Comparison of ENCODE assay signal across 1 cellular context in the genomic region with DNA sequence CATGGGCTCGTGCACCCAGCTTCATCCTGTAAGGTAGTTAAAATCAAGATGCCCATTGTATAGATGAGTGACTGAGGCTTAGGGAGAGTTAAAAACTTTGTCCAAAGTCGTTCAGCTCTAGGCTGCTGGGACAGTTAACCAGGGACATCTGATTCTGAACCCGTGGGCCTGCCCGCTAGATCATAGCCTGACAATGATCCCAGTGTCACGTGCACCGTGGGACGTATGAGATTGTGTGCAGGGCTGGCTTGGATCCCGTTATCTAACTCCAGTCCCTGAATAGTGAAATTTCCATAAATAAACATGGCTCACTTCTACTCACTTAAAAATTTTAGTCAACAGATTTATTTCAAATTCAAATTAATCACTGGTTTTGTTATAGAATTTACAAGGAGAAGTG.
TF ChIP-seq lines count a peak whose summit lies in the region.

No MANE protein-coding gene starts in this region.

TF ChIP-seq in WTC11, 78 proteins besides CTCF, POLR2A, EP300 and RAD21 (continued from another document):
- TF ChIP-seq, protein P1, sequence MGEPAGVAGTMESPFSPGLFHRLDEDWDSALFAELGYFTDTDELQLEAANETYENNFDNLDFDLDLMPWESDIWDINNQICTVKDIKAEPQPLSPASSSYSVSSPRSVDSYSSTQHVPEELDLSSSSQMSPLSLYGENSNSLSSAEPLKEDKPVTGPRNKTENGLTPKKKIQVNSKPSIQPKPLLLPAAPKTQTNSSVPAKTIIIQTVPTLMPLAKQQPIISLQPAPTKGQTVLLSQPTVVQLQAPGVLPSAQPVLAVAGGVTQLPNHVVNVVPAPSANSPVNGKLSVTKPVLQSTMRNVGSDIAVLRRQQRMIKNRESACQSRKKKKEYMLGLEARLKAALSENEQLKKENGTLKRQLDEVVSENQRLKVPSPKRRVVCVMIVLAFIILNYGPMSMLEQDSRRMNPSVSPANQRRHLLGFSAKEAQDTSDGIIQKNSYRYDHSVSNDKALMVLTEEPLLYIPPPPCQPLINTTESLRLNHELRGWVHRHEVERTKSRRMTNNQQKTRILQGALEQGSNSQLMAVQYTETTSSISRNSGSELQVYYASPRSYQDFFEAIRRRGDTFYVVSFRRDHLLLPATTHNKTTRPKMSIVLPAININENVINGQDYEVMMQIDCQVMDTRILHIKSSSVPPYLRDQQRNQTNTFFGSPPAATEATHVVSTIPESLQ (CRISPR knock-in tag; IDR thresholded peaks at IDR 0.05): no peak
- TF ChIP-seq, protein P2, sequence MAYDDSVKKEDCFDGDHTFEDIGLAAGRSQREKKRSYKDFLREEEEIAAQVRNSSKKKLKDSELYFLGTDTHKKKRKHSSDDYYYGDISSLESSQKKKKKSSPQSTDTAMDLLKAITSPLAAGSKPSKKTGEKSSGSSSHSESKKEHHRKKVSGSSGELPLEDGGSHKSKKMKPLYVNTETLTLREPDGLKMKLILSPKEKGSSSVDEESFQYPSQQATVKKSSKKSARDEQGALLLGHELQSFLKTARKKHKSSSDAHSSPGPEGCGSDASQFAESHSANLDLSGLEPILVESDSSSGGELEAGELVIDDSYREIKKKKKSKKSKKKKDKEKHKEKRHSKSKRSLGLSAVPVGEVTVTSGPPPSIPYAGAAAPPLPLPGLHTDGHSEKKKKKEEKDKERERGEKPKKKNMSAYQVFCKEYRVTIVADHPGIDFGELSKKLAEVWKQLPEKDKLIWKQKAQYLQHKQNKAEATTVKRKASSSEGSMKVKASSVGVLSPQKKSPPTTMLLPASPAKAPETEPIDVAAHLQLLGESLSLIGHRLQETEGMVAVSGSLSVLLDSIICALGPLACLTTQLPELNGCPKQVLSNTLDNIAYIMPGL (CRISPR knock-in tag; IDR thresholded peaks at IDR 0.05): no peak
- TF ChIP-seq ZNF121 (CRISPR knock-in tag; IDR thresholded peaks at IDR 0.05): no peak
